In the genomic region with DNA sequence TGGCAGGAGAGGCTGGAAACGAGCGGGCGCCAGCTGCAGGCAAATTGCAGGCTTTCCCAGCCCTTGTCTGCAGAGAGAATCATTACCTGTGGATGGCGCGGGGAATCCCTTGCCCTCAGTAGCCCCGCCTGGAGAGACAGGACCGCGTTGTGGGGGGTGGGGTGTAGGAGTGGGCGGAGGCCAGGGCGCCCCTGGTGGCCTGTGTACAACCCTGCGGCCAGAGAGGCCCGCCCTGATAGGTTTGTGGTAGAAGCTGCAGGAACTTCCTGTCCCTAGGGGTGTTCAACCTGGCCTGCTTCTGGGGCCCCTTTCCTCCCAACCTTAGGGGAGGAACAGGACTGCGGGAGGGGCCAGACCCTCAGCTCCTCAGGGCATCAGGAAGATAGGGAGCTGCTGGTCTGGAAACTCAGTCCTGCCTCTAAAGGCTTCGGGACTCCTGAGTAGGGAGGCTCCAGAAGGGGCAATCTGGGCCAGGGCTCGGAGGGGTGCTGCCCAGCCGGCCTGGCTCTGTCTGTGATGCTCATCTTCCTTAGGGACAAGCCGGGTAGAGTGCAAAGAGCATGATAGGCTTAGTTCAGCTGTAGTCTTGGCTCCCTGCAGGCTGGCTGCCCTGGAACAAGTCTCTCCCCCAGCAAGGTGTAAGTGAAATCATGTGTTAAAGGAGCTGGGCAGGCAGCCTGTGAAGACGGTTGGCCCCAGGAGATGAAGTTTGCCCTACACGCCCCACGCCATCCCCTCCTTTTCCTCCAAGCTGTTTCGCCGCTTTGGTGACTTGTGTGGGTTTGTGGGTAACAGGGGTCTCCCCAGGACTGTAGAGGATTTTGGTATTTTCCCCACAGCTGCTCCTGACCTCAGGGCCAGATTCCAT, we compare ENCODE assay signal across 8 cellular contexts. TPM values are rescaled to one million over a fixed set of nuclear protein-coding genes. Genes with fewer than 3 reads are reported as not detected.
A peak's percentile ranks its signal among the peaks of the same experiment; 100 is the strongest.
DNase-seq lines count a peak whose midpoint lies in the region; ATAC-seq and TF ChIP-seq lines count a peak whose summit lies in the region.

No MANE protein-coding gene starts in this region.

- TF ChIP-seq CTCF in AG04450 (IDR thresholded peaks at IDR 0.05; ENCODE audit: low read depth, low read length): peak; percentile 93

- no peak for DNase-seq in AG04450 (ENCODE audit: low read depth, low spot score)
- DNase-seq in NCI-H2171 treated with DMSO at 0.1 percent for 48 hours (lab: John Stamatoyannopoulos, UW): peak; percentile 91
- DNase-seq in activated CD4-positive, CD25-positive, alpha-beta regulatory T cell treated with anti-CD3 and anti-CD28 coated beads, Interleukin-2, amount 50 U/mL, for 16 hours (ENCODE audit: low read depth, low spot score): peak; percentile 65
- peak; percentile 79 for DNase-seq in cerebellar cortex (ENCODE audit: low spot score)
- DNase-seq in kidney glomerular epithelial cell (lab: John Stamatoyannopoulos, UW): peak; percentile 58
- peak; percentile 47 to 73 for DNase-seq in stimulated activated CD4-positive, alpha-beta T cell treated with anti-CD3 and anti-CD28 coated beads, Interleukin-1b, Interleukin-23, amount 100 ng/mL, for 1 hour (ENCODE audit: low read depth in 2 of 2)

- peak overlapping the region; percentile 47 for H3K27ac ChIP-seq in AG04450 (ENCODE audit: low read depth, low read length)

- ATAC-seq in GM18861 (IDR thresholded peaks at IDR 0.05; ENCODE audit: unreplicated experiment) (peak; percentile 69), HG03066 (IDR thresholded peaks at IDR 0.05; ENCODE audit: low read depth, unreplicated experiment) (peak; percentile 81)

- CTCF ChIA-PET in AG04450 (lab: Charles Lee): interaction anchor here (0.7 to 3.5 kb wide), 35 partner anchors 8 to 147 kb away, joined by 3 to 26 read pairs (median 5); no protein-coding TSS in a partner anchor

- H3K4me3 ChIP-seq in AG04450 (ENCODE audit: low read depth, low read length): peak overlapping the region; percentile 95

- POLR2A ChIA-PET in AG04450 (lab: Yijun Ruan, JAX): interaction anchor here (0.7 to 3.3 kb wide), 3 partner anchors 8 to 120 kb away, joined by 3 to 27 read pairs (median 3); no protein-coding TSS in a partner anchor

- no peaks in the 10 kb centered on the region for H3K9me3 ChIP-seq in AG04450 (ENCODE audit: control insufficient read depth, insufficient read depth, low read length)

- H3K27me3 ChIP-seq in AG04450 (ENCODE audit: control insufficient read depth, insufficient read depth, low read length): no peaks in the 10 kb centered on the region

RNA-seq across cellular contexts. Expression of a gene that starts 24.1 kb away (rescaled TPM):
- 0.63 and 1.1 TPM in 2 replicates for polyA plus RNA-seq in AG04450 (2011; rRNA removed)
- polyA minus RNA-seq in AG04450 (2011; rRNA and poly(A)+ RNA removed): 0.09 and 0.32 TPM in 2 replicates
